33 cellular contexts compared by ENCODE assay signal in the genomic region with DNA sequence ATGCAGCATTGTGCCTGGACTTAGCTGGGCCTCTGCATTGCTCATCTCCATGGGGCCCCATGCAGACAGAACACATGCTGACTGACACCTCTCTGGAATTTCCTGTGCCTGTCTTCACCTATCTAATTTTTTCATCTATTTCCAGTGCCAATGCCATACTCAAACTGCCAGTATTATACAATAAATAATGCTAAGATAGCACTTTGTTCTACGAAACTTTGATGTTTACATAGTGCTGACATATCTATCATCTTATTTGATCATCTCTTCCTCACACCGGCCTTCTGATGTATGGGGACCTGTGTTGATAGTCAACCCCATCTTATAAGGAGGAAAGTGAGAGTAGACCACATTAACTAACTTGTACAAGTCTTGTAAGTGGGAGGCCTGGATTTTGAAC.
"Had no signal": no experiment of that assay in that cellular context is flagged by ENCODE, and none has a peak within 500 bp of the region (broad histone marks: within the 10 kb centered on the region; RNA-seq: fewer than 3 reads in every experiment).

No MANE protein-coding gene starts in this region.

- H3K4me1 ChIP-seq: adrenal gland had no signal

- FAIRE-seq: colon, endometrium, endothelial cell of umbilical vein had no signal

- H2AFZ ChIP-seq: hepatocyte had no signal

- H3K79me2 ChIP-seq: hepatocyte had no signal

- H3K27me3 ChIP-seq: adrenal gland, body of pancreas, esophagus squamous epithelium, gastroesophageal sphincter, heart right ventricle, hepatocyte had no signal

- ATAC-seq: activated CD8-positive, alpha-beta T cell treated with anti-CD3 and anti-CD28 coated beads for 36 hours; activated naive CD8-positive, alpha-beta T cell treated with anti-CD3 and anti-CD28 coated beads, Interleukin-2, amount 50 U/mL, for 24 hours; activated T-cell treated with anti-CD3 and anti-CD28 coated beads, Interleukin-2, amount 50 U/mL, for 4 hours; activated T-helper 17 cell treated with anti-CD3 and anti-CD28 coated beads, Interleukin-2, amount 50 U/mL, for 72 hours; body of pancreas; gastroesophageal sphincter; heart right ventricle; WTC11 had no signal

- H3K4me2 ChIP-seq: hepatocyte had no signal

- H3K9me3 ChIP-seq: adrenal gland, body of pancreas had no signal

- H3K36me3 ChIP-seq: adrenal gland, esophagus squamous epithelium, gastroesophageal sphincter, heart right ventricle had no signal

- DNase-seq: activated CD4-positive, alpha-beta T cell treated with anti-CD3 and anti-CD28 coated beads for 1 hour; activated CD4-positive, alpha-beta T cell treated with anti-CD3 and anti-CD28 coated beads for 4 hours; activated CD4-positive, alpha-beta T cell treated with anti-CD3 and anti-CD28 coated beads, Interleukin-2, amount 10 ng/mL, durations not matched to agents 7 days and 5 days; activated CD4-positive, alpha-beta T cell treated with anti-CD3 and anti-CD28 coated beads, Interleukin-2, amount 50 U/mL, for 48 hours; activated CD8-positive, alpha-beta memory T cell treated with anti-CD3 and anti-CD28 coated beads for 24 hours; activated CD8-positive, alpha-beta T cell treated with anti-CD3 and anti-CD28 coated beads for 36 hours; activated effector memory CD4-positive, alpha-beta T cell treated with Interleukin-2 at 50 U/mL for 16 hours; activated gamma-delta T cell treated with Interleukin-2 at 50 U/mL for 16 hours; activated naive CD4-positive, alpha-beta T cell treated with Interleukin-2 at 50 U/mL for 16 hours; activated naive CD8-positive, alpha-beta T cell treated with anti-CD3 and anti-CD28 coated beads for 36 hours; activated naive CD8-positive, alpha-beta T cell treated with anti-CD3 and anti-CD28 coated beads, Interleukin-2, amount 50 U/mL, for 24 hours; activated T-cell treated with anti-CD3 and anti-CD28 coated beads, Interleukin-2, amount 50 U/mL, for 4 hours; adrenal gland; amygdala; aorta; body of pancreas; caudate nucleus; cortex of kidney; dermis blood vessel endothelial cell; effector CD8-positive, alpha-beta T cell; esophagus squamous epithelium; foreskin melanocyte; heart right ventricle; T-helper 2 cell had no signal

- H3K4me3 ChIP-seq: adrenal gland, body of pancreas, esophagus squamous epithelium, gastroesophageal sphincter, heart right ventricle, hepatocyte had no signal

- H3K27ac ChIP-seq: adrenal gland, body of pancreas, epithelial cell of prostate, esophagus squamous epithelium, gastroesophageal sphincter, heart right ventricle, hepatocyte, VCaP had no signal
